Comparison of ENCODE assay signal across 26 cellular contexts in the genomic region with DNA sequence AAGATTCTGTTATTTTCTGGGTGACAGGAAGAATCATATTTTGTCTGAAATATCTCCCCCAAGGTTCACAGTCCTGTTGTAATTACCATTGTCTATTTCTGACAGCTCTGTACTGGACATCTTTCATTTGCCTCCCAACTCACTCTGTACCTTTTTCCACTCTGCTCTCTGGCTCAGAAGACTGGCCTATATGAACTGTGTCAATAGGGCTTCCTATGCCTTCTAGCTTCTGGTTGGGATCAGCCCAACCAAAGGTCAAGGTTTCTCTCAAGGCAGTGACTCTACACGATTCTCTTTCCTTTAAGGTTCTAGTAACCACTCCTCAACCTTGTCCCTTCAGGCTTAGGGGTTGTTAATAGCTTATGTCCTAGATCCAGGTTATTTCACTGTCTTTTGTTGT.
"Had no signal": no experiment of that assay in that cellular context is flagged by ENCODE, and none has a peak within 500 bp of the region (broad histone marks: within the 10 kb centered on the region; RNA-seq: fewer than 3 reads in every experiment).

No MANE protein-coding gene starts in this region.

- ATAC-seq: left cardiac atrium; naive thymus-derived CD4-positive, alpha-beta T cell; natural killer cell treated with Interleukin-12 subunit alpha and Interleukin-12 subunit beta and Interleukin-15 and Interleukin-18, amount 100 ng/mL, for 72 hours; stimulated activated naive B cell treated with anti-CD40 and anti-IgM and Interleukin-4, amounts not matched to agents 10 μg/mL and 1 μg/mL and 100 μg/mL, for 72 hours; stimulated activated naive CD8-positive, alpha-beta T cell treated with anti-CD3 and anti-CD28 coated beads, Interleukin-15, Interleukin-2, amounts not matched to agents 100 U/mL and 50 U/mL, for 24 hours had no signal

- H3K27ac Mint-ChIP-seq: mesothelial cell of epicardium; natural killer cell treated with Interleukin-12 subunit alpha and Interleukin-12 subunit beta and Interleukin-15 and Interleukin-18, amount 100 ng/mL, for 72 hours; progenitor cell of endocrine pancreas; stimulated activated naive B cell treated with anti-CD40 and anti-IgM and Interleukin-4, amounts not matched to agents 10 μg/mL and 1 μg/mL and 100 μg/mL, for 72 hours had no signal

- DNase-seq: hippocampal formation; kidney glomerular epithelial cell; left cardiac atrium; left ventricle myocardium inferior; mesendoderm; naive thymus-derived CD4-positive, alpha-beta T cell; ovary; right lobe of liver; stimulated activated CD4-positive, alpha-beta T cell treated with anti-CD3 and anti-CD28 coated beads, Interleukin-12 subunit alpha, Interleukin-12 subunit beta, amount 100 ng/mL, for 4 hours; stimulated activated CD4-positive, alpha-beta T cell treated with anti-CD3 and anti-CD28 coated beads, Interleukin-15, amount 100 ng/mL, for 24 hours; stimulated activated CD4-positive, alpha-beta T cell treated with anti-CD3 and anti-CD28 coated beads, Interleukin-2, amount 100 ng/mL, for 24 hours; stimulated activated CD4-positive, alpha-beta T cell treated with anti-CD3 and anti-CD28 coated beads, Interleukin-4, amount 100 ng/mL, for 1 hour; stimulated activated naive B cell treated with anti-CD40 and anti-IgM and Interleukin-4, amounts not matched to agents 10 μg/mL and 1 μg/mL and 100 μg/mL, for 72 hours; stimulated activated naive CD8-positive, alpha-beta T cell treated with anti-CD3 and anti-CD28 coated beads, Interleukin-15, Interleukin-2, amounts not matched to agents 100 U/mL and 50 U/mL, for 24 hours; stomach; testis; thyroid gland; transverse colon; upper lobe of left lung had no signal

- H3K9me3 ChIP-seq: left ventricle myocardium inferior, ovary, right atrium auricular region, right lobe of liver, stomach, testis, thyroid gland, transverse colon, upper lobe of left lung, vagina had no signal

- H3K27me3 Mint-ChIP-seq: naive thymus-derived CD4-positive, alpha-beta T cell; natural killer cell treated with Interleukin-12 subunit alpha and Interleukin-12 subunit beta and Interleukin-15 and Interleukin-18, amount 100 ng/mL, for 72 hours; progenitor cell of endocrine pancreas; stimulated activated naive B cell treated with anti-CD40 and anti-IgM and Interleukin-4, amounts not matched to agents 10 μg/mL and 1 μg/mL and 100 μg/mL, for 72 hours had no signal

- H3K4me1 ChIP-seq: left ventricle myocardium inferior, right atrium auricular region, stomach, testis, thyroid gland, transverse colon, upper lobe of left lung, vagina had no signal

- H3K4me3 ChIP-seq: left ventricle myocardium inferior, lung, ovary, right atrium auricular region, right lobe of liver, stomach, testis, thyroid gland, transverse colon, upper lobe of left lung, vagina had no signal

- FAIRE-seq: keratinocyte had no signal

- H3K9me3 Mint-ChIP-seq: mesothelial cell of epicardium; naive thymus-derived CD4-positive, alpha-beta T cell; natural killer cell treated with Interleukin-12 subunit alpha and Interleukin-12 subunit beta and Interleukin-15 and Interleukin-18, amount 100 ng/mL, for 72 hours; stimulated activated naive B cell treated with anti-CD40 and anti-IgM and Interleukin-4, amounts not matched to agents 10 μg/mL and 1 μg/mL and 100 μg/mL, for 72 hours had no signal

- H3K27me3 ChIP-seq: ovary, right atrium auricular region, right lobe of liver, stomach, testis, thyroid gland, transverse colon, upper lobe of left lung, vagina had no signal

- H3K36me3 ChIP-seq: ovary had no signal

- H3K4me1 Mint-ChIP-seq: mesothelial cell of epicardium had no signal

- H3K27ac ChIP-seq: left ventricle myocardium inferior, ovary, right atrium auricular region, right lobe of liver, stomach, testis, thyroid gland, transverse colon, upper lobe of left lung, vagina had no signal

- H3K4me3 Mint-ChIP-seq: mesothelial cell of epicardium; naive thymus-derived CD4-positive, alpha-beta T cell; natural killer cell treated with Interleukin-12 subunit alpha and Interleukin-12 subunit beta and Interleukin-15 and Interleukin-18, amount 100 ng/mL, for 72 hours; stimulated activated naive B cell treated with anti-CD40 and anti-IgM and Interleukin-4, amounts not matched to agents 10 μg/mL and 1 μg/mL and 100 μg/mL, for 72 hours had no signal
